ENCODE assay signal across 2 cellular contexts in genomic region chr7:20560325-20561180, GRCh38.
TF ChIP-seq lines count a peak whose summit lies in the region.

No MANE protein-coding gene starts in this region.

TF ChIP-seq in HepG2, 621 proteins besides CTCF, POLR2A, EP300 and RAD21 (continues in another document):
- TF ChIP-seq PHB2 (IDR thresholded peaks at IDR 0.05; ENCODE audit: partially characterized antibody): no peak
- TF ChIP-seq CBX2 (IDR thresholded peaks at IDR 0.05; ENCODE audit: low read depth, low read length): no peak
- TF ChIP-seq CBX2 (CRISPR knock-in tag; IDR thresholded peaks at IDR 0.05; ENCODE audit: low read depth): no peak
- TF ChIP-seq, protein P1, sequence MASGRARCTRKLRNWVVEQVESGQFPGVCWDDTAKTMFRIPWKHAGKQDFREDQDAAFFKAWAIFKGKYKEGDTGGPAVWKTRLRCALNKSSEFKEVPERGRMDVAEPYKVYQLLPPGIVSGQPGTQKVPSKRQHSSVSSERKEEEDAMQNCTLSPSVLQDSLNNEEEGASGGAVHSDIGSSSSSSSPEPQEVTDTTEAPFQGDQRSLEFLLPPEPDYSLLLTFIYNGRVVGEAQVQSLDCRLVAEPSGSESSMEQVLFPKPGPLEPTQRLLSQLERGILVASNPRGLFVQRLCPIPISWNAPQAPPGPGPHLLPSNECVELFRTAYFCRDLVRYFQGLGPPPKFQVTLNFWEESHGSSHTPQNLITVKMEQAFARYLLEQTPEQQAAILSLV (CRISPR knock-in tag; IDR thresholded peaks at IDR 0.05; ENCODE audit: borderline replicate concordance): no peak
- peak; percentile 41; the same call in 1 of the 2 replicates for TF ChIP-seq KDM2A (CRISPR knock-in tag; IDR thresholded peaks at IDR 0.05; ENCODE audit: borderline replicate concordance, low read depth)
- TF ChIP-seq ZNF75D (CRISPR knock-in tag; IDR thresholded peaks at IDR 0.05; ENCODE audit: borderline replicate concordance): no peak
- TF ChIP-seq SP1 (IDR thresholded peaks at IDR 0.05): no peak
- TF ChIP-seq SP1 (CRISPR knock-in tag; IDR thresholded peaks at IDR 0.05): 0 out of 2 replicates have a peak, but pooled peaks have one; percentile 36
- no peak for TF ChIP-seq KDM1A (CRISPR knock-in tag; IDR thresholded peaks at IDR 0.05)
- TF ChIP-seq HCFC1 (IDR thresholded peaks at IDR 0.05; ENCODE audit: low read depth, low read length): no peak
- no peak for TF ChIP-seq LRRFIP1 (CRISPR knock-in tag; conservative IDR thresholded peaks at IDR 0.05)
- TF ChIP-seq ZNF350 (CRISPR knock-in tag; IDR thresholded peaks at IDR 0.05; ENCODE audit: borderline replicate concordance, low read depth): no peak
- TF ChIP-seq, protein P2, sequence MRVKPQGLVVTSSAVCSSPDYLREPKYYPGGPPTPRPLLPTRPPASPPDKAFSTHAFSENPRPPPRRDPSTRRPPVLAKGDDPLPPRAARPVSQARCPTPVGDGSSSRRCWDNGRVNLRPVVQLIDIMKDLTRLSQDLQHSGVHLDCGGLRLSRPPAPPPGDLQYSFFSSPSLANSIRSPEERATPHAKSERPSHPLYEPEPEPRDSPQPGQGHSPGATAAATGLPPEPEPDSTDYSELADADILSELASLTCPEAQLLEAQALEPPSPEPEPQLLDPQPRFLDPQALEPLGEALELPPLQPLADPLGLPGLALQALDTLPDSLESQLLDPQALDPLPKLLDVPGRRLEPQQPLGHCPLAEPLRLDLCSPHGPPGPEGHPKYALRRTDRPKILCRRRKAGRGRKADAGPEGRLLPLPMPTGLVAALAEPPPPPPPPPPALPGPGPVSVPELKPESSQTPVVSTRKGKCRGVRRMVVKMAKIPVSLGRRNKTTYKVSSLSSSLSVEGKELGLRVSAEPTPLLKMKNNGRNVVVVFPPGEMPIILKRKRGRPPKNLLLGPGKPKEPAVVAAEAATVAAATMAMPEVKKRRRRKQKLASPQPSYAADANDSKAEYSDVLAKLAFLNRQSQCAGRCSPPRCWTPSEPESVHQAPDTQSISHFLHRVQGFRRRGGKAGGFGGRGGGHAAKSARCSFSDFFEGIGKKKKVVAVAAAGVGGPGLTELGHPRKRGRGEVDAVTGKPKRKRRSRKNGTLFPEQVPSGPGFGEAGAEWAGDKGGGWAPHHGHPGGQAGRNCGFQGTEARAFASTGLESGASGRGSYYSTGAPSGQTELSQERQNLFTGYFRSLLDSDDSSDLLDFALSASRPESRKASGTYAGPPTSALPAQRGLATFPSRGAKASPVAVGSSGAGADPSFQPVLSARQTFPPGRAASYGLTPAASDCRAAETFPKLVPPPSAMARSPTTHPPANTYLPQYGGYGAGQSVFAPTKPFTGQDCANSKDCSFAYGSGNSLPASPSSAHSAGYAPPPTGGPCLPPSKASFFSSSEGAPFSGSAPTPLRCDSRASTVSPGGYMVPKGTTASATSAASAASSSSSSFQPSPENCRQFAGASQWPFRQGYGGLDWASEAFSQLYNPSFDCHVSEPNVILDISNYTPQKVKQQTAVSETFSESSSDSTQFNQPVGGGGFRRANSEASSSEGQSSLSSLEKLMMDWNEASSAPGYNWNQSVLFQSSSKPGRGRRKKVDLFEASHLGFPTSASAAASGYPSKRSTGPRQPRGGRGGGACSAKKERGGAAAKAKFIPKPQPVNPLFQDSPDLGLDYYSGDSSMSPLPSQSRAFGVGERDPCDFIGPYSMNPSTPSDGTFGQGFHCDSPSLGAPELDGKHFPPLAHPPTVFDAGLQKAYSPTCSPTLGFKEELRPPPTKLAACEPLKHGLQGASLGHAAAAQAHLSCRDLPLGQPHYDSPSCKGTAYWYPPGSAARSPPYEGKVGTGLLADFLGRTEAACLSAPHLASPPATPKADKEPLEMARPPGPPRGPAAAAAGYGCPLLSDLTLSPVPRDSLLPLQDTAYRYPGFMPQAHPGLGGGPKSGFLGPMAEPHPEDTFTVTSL (CRISPR knock-in tag; IDR thresholded peaks at IDR 0.05; ENCODE audit: borderline replicate concordance): 0 out of 2 replicates have a peak, but pooled peaks have one; percentile 20
- TF ChIP-seq, protein P3, sequence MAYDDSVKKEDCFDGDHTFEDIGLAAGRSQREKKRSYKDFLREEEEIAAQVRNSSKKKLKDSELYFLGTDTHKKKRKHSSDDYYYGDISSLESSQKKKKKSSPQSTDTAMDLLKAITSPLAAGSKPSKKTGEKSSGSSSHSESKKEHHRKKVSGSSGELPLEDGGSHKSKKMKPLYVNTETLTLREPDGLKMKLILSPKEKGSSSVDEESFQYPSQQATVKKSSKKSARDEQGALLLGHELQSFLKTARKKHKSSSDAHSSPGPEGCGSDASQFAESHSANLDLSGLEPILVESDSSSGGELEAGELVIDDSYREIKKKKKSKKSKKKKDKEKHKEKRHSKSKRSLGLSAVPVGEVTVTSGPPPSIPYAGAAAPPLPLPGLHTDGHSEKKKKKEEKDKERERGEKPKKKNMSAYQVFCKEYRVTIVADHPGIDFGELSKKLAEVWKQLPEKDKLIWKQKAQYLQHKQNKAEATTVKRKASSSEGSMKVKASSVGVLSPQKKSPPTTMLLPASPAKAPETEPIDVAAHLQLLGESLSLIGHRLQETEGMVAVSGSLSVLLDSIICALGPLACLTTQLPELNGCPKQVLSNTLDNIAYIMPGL (CRISPR knock-in tag; IDR thresholded peaks at IDR 0.05; ENCODE audit: borderline replicate concordance in 1 of 2, low read depth in 1 of 2): no peak
- no peak for TF ChIP-seq ADNP (CRISPR knock-in tag; IDR thresholded peaks at IDR 0.05)

TF ChIP-seq in endothelial cell of umbilical vein, 7 proteins besides CTCF, POLR2A, EP300 and RAD21:
- TF ChIP-seq EZH2 (IDR thresholded peaks at IDR 0.05; ENCODE audit: borderline replicate concordance, low read depth, low read length, severe bottlenecking) (no peak), FOS (IDR thresholded peaks at IDR 0.05; ENCODE audit: borderline replicate concordance, insufficient read depth, low read length) (no peak), MYC (IDR thresholded peaks at IDR 0.05; ENCODE audit: low read depth, low read length) (no peak), GATA2 (IDR thresholded peaks at IDR 0.05; ENCODE audit: insufficient read depth, insufficient read length, low read depth, low read length) (no peak), POLR2AphosphoS5 (IDR thresholded peaks at IDR 0.05; ENCODE audit: insufficient read depth, low read depth, low read length) (no peak), JUN (IDR thresholded peaks at IDR 0.05; ENCODE audit: borderline replicate concordance, insufficient read depth, insufficient read length, low read depth) (no peak), MAX (IDR thresholded peaks at IDR 0.05; ENCODE audit: insufficient read depth, insufficient read length) (no peak)
